20 cellular contexts compared by ENCODE assay signal in genomic region chr11:118807800-118808778, GRCh38. TPM values are rescaled to one million over a fixed set of nuclear protein-coding genes. Genes with fewer than 3 reads are reported as not detected.
A peak's percentile ranks its signal among the peaks of the same experiment; 100 is the strongest.
DNase-seq lines count a peak whose midpoint lies in the region; ATAC-seq, FAIRE-seq and TF ChIP-seq lines count a peak whose summit lies in the region.
"Had no signal": no experiment of that assay in that cellular context is flagged by ENCODE, and none has a peak within 500 bp of the region (broad histone marks: within the 10 kb centered on the region; RNA-seq: fewer than 3 reads in every experiment).

No MANE protein-coding gene starts in this region.

- no peak overlapping the region for H3K27ac ChIP-seq in CD8-positive, alpha-beta T cell (ENCODE audit: low read depth, low read length)
- H3K27ac ChIP-seq in K562 (ENCODE audit: extremely low read depth, low read depth, low read length) = no peak overlapping the region
- H3K27ac ChIP-seq: HL-60, SK-N-MC had no signal

- peaks cover 16% of the 10 kb centered on the region for H3K4me1 Mint-ChIP-seq in CD8-positive, alpha-beta T cell (ENCODE audit: low read depth)
- peaks cover 12% of the 10 kb centered on the region for H3K4me1 Mint-ChIP-seq in T-helper 17 cell
- peaks cover 43 to 67% of the 10 kb centered on the region in 2 donors for H3K4me1 Mint-ChIP-seq in stimulated activated naive B cell treated with anti-CD40 and anti-IgM and Interleukin-4, amounts not matched to agents 10 μg/mL and 1 μg/mL and 100 μg/mL, for 72 hours
- peaks cover 5% of the 10 kb centered on the region for H3K4me1 Mint-ChIP-seq in MCF 10A (ENCODE audit: insufficient read depth, unreplicated experiment)
- H3K4me1 Mint-ChIP-seq: GM23338 had no signal

- CTCF ChIA-PET in CD8-positive, alpha-beta T cell (lab: Charles Lee) = no interaction called here
- CTCF ChIA-PET in K562 (lab: Yijun Ruan, JAX; ENCODE audit: low intra/inter-chr PET ratio) = no interaction called here
- CTCF ChIA-PET in MCF 10A (lab: Yijun Ruan, JAX) = no interaction called here

- FAIRE-seq in K562 (lab: Jason Lieb, UNC) = no peak
- FAIRE-seq: G401.6 had no signal

- H3K27me3 Mint-ChIP-seq in CD8-positive, alpha-beta T cell (ENCODE audit: low read depth) = no peaks in the 10 kb centered on the region
- H3K27me3 Mint-ChIP-seq in T-helper 17 cell (peaks cover 14% of the 10 kb centered on the region), MCF 10A (ENCODE audit: insufficient read depth, unreplicated experiment) (peaks cover 20% of the 10 kb centered on the region)
- no peaks in the 10 kb centered on the region for H3K27me3 Mint-ChIP-seq in stimulated activated naive B cell treated with anti-CD40 and anti-IgM and Interleukin-4, amounts not matched to agents 10 μg/mL and 1 μg/mL and 100 μg/mL, for 72 hours

- intact Hi-C loops in CD8-positive, alpha-beta T cell (cut with DNase I, micrococcal nuclease) = loop anchor here in 1 of 2 experiments (5.0 kb wide), 1 partner anchor 39 kb away; no protein-coding TSS in a partner anchor
- intact Hi-C loops in K562 (cut with micrococcal nuclease) (no loop called here), MCF 10A (cut with micrococcal nuclease) (no loop called here)

- no peak for TF ChIP-seq EP300 in K562 (IDR thresholded peaks at IDR 0.05; ENCODE audit: low read length)

- 18% methylated on average over 3 of the region's 3 CpGs for WGBS in K562 (ENCODE audit: insufficient coverage, low coverage, missing lambda C conversion rate)

- peaks cover 13% of the 10 kb centered on the region for H3K4me1 ChIP-seq in CD8-positive, alpha-beta T cell (ENCODE audit: insufficient read depth, low read length)
- H3K4me1 ChIP-seq in K562 (replicated peaks in 1 of 2; ENCODE audit: control insufficient read depth in 2 of 2, insufficient read depth in 2 of 2, low read length in 2 of 2) = no peaks in the 10 kb centered on the region

- no peak overlapping the region for H3K4me3 ChIP-seq in CD8-positive, alpha-beta T cell (ENCODE audit: low read depth, low read length)
- no peak overlapping the region for H3K4me3 ChIP-seq in K562
- H3K4me3 ChIP-seq: GM23338, SK-N-MC had no signal

- H3K4me2 ChIP-seq in K562 (ENCODE audit: insufficient read depth, low read length) = no peak overlapping the region
- H3K4me2 ChIP-seq: GM23338 had no signal

- no peak for TF ChIP-seq CTCF in CD8-positive, alpha-beta T cell (IDR thresholded peaks at IDR 0.05)
- TF ChIP-seq CTCF in K562 (IDR thresholded peaks at IDR 0.05 in 2 of 3, conservative IDR thresholded peaks at IDR 0.05 in 1 of 3; ENCODE audit: insufficient read depth in 2 of 3, low read depth in 1 of 3, low read length in 3 of 3) (no peak), MCF 10A (IDR thresholded peaks at IDR 0.05; ENCODE audit: unreplicated experiment) (no peak)

- no peaks in the 10 kb centered on the region for H3K9me1 ChIP-seq in K562 (ENCODE audit: control insufficient read depth, insufficient read depth, low read length)

- no peak overlapping the region for H3K4me3 Mint-ChIP-seq in CD8-positive, alpha-beta T cell
- H3K4me3 Mint-ChIP-seq in T-helper 17 cell = no peak overlapping the region
- peak overlapping the region in 1 of 2 donors; percentile 26 for H3K4me3 Mint-ChIP-seq in stimulated activated naive B cell treated with anti-CD40 and anti-IgM and Interleukin-4, amounts not matched to agents 10 μg/mL and 1 μg/mL and 100 μg/mL, for 72 hours
- H3K4me3 Mint-ChIP-seq in MCF 10A (ENCODE audit: unreplicated experiment) = no peak overlapping the region
- H3K4me3 Mint-ChIP-seq: GM23338 had no signal

- H3K79me2 ChIP-seq in K562 (ENCODE audit: control insufficient read depth, insufficient read depth, low read length) = no peaks in the 10 kb centered on the region

- H2AFZ ChIP-seq in K562 (ENCODE audit: low read depth, low read length) = no peak overlapping the region
- H2AFZ ChIP-seq: GM23338 had no signal

- no peaks in the 10 kb centered on the region for H3K36me3 Mint-ChIP-seq in CD8-positive, alpha-beta T cell
- H3K36me3 Mint-ChIP-seq in T-helper 17 cell (ENCODE audit: low read depth) (peaks cover 10% of the 10 kb centered on the region), MCF 10A (ENCODE audit: insufficient read depth, unreplicated experiment) (no peaks in the 10 kb centered on the region)
- no peaks in the 10 kb centered on the region for H3K36me3 Mint-ChIP-seq in stimulated activated naive B cell treated with anti-CD40 and anti-IgM and Interleukin-4, amounts not matched to agents 10 μg/mL and 1 μg/mL and 100 μg/mL, for 72 hours

- no peak for DNase-seq in CD8-positive, alpha-beta T cell
- no peak for DNase-seq in T-helper 17 cell
- no peak for DNase-seq in K562 (ENCODE audit: extremely low read depth in 1 of 4, low spot score in 3 of 4)
- DNase-seq in stimulated activated naive B cell treated with anti-CD40 and anti-IgM and Interleukin-4, amounts not matched to agents 10 μg/mL and 1 μg/mL and 100 μg/mL, for 72 hours = no peak
- no peak for DNase-seq in DMS153 treated with DMSO at 0.1 percent for 48 hours (lab: John Stamatoyannopoulos, UW; ENCODE audit: unreplicated experiment)
- no peak for DNase-seq in MCF 10A (ENCODE audit: unreplicated experiment)
- DNase-seq in NCI-H2196 (lab: John Stamatoyannopoulos, UW; ENCODE audit: unreplicated experiment) = no peak
- DNase-seq: C1 segment of cervical spinal cord, HCEC 1CT, NCI-H1105 treated with DMSO at 0.1 percent for 48 hours, NCI-H187, NCI-H226, NCI-H524, NCI-H82, OCI-M1, SHP77 had no signal

- TF ChIP-seq RAD21 in K562 (CRISPR knock-in tag; conservative IDR thresholded peaks at IDR 0.05 in 1 of 2, IDR thresholded peaks at IDR 0.05 in 1 of 2) = no peak

- peak; percentile 69 for ATAC-seq in CD8-positive, alpha-beta T cell
- ATAC-seq in T-helper 17 cell (no peak), K562 (no peak)
- ATAC-seq in stimulated activated naive B cell treated with anti-CD40 and anti-IgM and Interleukin-4, amounts not matched to agents 10 μg/mL and 1 μg/mL and 100 μg/mL, for 72 hours (replicated peaks) = peak; percentile 80 to 91
- ATAC-seq: GM23338 had no signal

- H3K9me3 ChIP-seq in CD8-positive, alpha-beta T cell (ENCODE audit: low read length) = no peaks in the 10 kb centered on the region
- H3K9me3 ChIP-seq in T-helper 17 cell (ENCODE audit: control insufficient read depth, low read length, poor library complexity, severe bottlenecking) (no peaks in the 10 kb centered on the region), K562 (replicated peaks; ENCODE audit: control insufficient read depth, insufficient read depth, low read depth, low read length) (no peaks in the 10 kb centered on the region)

- BruUV-seq in K562 (replicated peaks; lab: Mats Ljungman, UMichigan) (no TSS peak), MCF 10A (replicated peaks; lab: Mats Ljungman, UMichigan) (no TSS peak)

- H3K27ac Mint-ChIP-seq in CD8-positive, alpha-beta T cell = peak overlapping the region; percentile 70
- peak overlapping the region; percentile 11 for H3K27ac Mint-ChIP-seq in T-helper 17 cell
- H3K27ac Mint-ChIP-seq in stimulated activated naive B cell treated with anti-CD40 and anti-IgM and Interleukin-4, amounts not matched to agents 10 μg/mL and 1 μg/mL and 100 μg/mL, for 72 hours = peak overlapping the region; percentile 82
- H3K27ac Mint-ChIP-seq in MCF 10A (ENCODE audit: low read depth, unreplicated experiment) = no peak overlapping the region
- H3K27ac Mint-ChIP-seq: GM23338 had no signal

- no peaks in the 10 kb centered on the region for H4K20me1 ChIP-seq in K562 (replicated peaks; ENCODE audit: control insufficient read depth, insufficient read depth, low read length)

- POLR2A ChIA-PET in CD8-positive, alpha-beta T cell (lab: Charles Lee) = interaction anchor here (0.7 to 1.0 kb wide), 2 partner anchors 17 to 62 kb away, joined by 3 to 4 read pairs; partner anchors contain the start of gene DDX6
- POLR2A ChIA-PET in K562 (lab: Yijun Ruan, JAX) (interaction anchor here (1.3 kb wide), 1 partner anchor 15 kb away, joined by 4 read pairs; no protein-coding TSS in a partner anchor), MCF 10A (lab: Yijun Ruan, JAX) (interaction anchor here (0.8 kb wide), 1 partner anchor 17 kb away, joined by 4 read pairs; the partner anchor contains the start of gene DDX6)

- no peaks in the 10 kb centered on the region for H3K36me3 ChIP-seq in CD8-positive, alpha-beta T cell (ENCODE audit: insufficient read depth, low read length)
- no peaks in the 10 kb centered on the region for H3K36me3 ChIP-seq in K562 (ENCODE audit: control insufficient read depth, insufficient read depth, low read length)

- H3K9me3 Mint-ChIP-seq in CD8-positive, alpha-beta T cell = no peaks in the 10 kb centered on the region
- no peaks in the 10 kb centered on the region for H3K9me3 Mint-ChIP-seq in stimulated activated naive B cell treated with anti-CD40 and anti-IgM and Interleukin-4, amounts not matched to agents 10 μg/mL and 1 μg/mL and 100 μg/mL, for 72 hours
- no peaks in the 10 kb centered on the region for H3K9me3 Mint-ChIP-seq in MCF 10A (ENCODE audit: unreplicated experiment)

- no peak overlapping the region for H3K9ac ChIP-seq in K562 (ENCODE audit: insufficient read depth in 1 of 2, low read depth in 2 of 2, low read length in 2 of 2)

- H3K27me3 ChIP-seq in CD8-positive, alpha-beta T cell (ENCODE audit: insufficient read depth, low read length) = no peaks in the 10 kb centered on the region
- H3K27me3 ChIP-seq in K562 (ENCODE audit: control insufficient read depth in 2 of 2, insufficient read depth in 2 of 2, low read length in 2 of 2) = peaks cover 4 to 14% of the 10 kb centered on the region in 2 experiments; a peak in 3 of 5 replicates

- in situ Hi-C loops in K562 (cut with MboI) = no loop called here

- TF ChIP-seq POLR2A in K562 (conservative IDR thresholded peaks at IDR 0.05) = no peak

RNA-seq across cellular contexts. Expression of gene DDX6, which starts 17.1 kb away (rescaled TPM):
- total RNA-seq in CD8-positive, alpha-beta T cell = 100 to 1,000 TPM; 409 TPM
- total RNA-seq in T-helper 17 cell = 100 to 1,000 TPM; 218 to 290 TPM
- total RNA-seq in K562 (2011; cell fraction: chromatin; rRNA removed; ENCODE audit: low replicate concordance) = 109 and 203 TPM in 2 replicates
- 59.6 and 63.2 TPM in 2 replicates for total RNA-seq in K562 (2011; cell fraction: nucleolus; rRNA removed)
- total RNA-seq in K562 (2011; cell fraction: nucleoplasm; rRNA removed) = 92.8 and 138 TPM in 2 replicates
- 37.5 and 37.7 TPM in 2 replicates for total RNA-seq in K562 (2014; rRNA removed)
- total RNA-seq in K562 (2014; rRNA removed; fragmentation: Illumina TruSeq; extraction: Trizol) = 76.6 and 85.4 TPM in 2 replicates
- total RNA-seq in K562 (2015; rRNA removed; fragmentation: Illumina TruSeq; extraction: Trizol) = 56.8 and 62.6 TPM in 2 replicates
- 87.9 and 102 TPM in 2 replicates for total RNA-seq in K562 (2021)
- 55.3 and 65.6 TPM in 2 replicates for polyA plus RNA-seq in K562 (2011; rRNA removed)
- 12.6 and 25.4 TPM in 2 replicates for polyA plus RNA-seq in K562 (2011; cell fraction: cytosol; rRNA removed)
- 16.3 and 23.1 TPM in 2 replicates for polyA plus RNA-seq in K562 (2011; cell fraction: nucleus; rRNA removed)
- 25.0 and 35.6 TPM in 2 replicates for polyA plus RNA-seq in K562 (2012)
- 54.3 and 58.2 TPM in 2 replicates for polyA plus RNA-seq in K562 (2014; fragmentation: Illumina TruSeq; extraction: Trizol)
- polyA plus RNA-seq in K562 (2014; fragmentation: Nextera tagmentation; extraction: Ambion mirVana) = 10 to 100 TPM in 1 of 2 experiments, 1 to 10 TPM in 1; 10.0 to 15.5 TPM
- polyA plus RNA-seq in K562 (2014; rRNA removed) = 24.6 and 27.4 TPM in 2 replicates
- polyA minus RNA-seq in K562 (2011; rRNA and poly(A)+ RNA removed) = 261 and 264 TPM in 2 replicates
- 49.8 and 75.0 TPM in 2 replicates for polyA minus RNA-seq in K562 (2011; cell fraction: cytosol; rRNA and poly(A)+ RNA removed)
- polyA minus RNA-seq in K562 (2011; cell fraction: nucleus; rRNA and poly(A)+ RNA removed) = 30.6 and 61.4 TPM in 2 replicates
- 111 and 143 TPM in 2 replicates for total RNA-seq in MCF 10A (2022)

Comparison
In these comparisons a context has a peak if more than half of its experiments do, and no peak if none do; other contexts are left out.
1. ATAC-seq: peak in CD8-positive, alpha-beta T cell (single experiment) and stimulated activated naive B cell treated with anti-CD40 and anti-IgM and Interleukin-4, amounts not matched to agents 10 μg/mL and 1 μg/mL and 100 μg/mL, for 72 hours (2 of 2); none in T-helper 17 cell (single experiment) and K562 (single experiment).